Comparison of ENCODE assay signal across 8 cellular contexts in genomic region chr5:43040287-43041098, GRCh38. TPM values are rescaled to one million over a fixed set of nuclear protein-coding genes. Genes with fewer than 3 reads are reported as not detected.
DNase-seq lines count a peak whose midpoint lies in the region; ATAC-seq and TF ChIP-seq lines count a peak whose summit lies in the region.

A gene with protein sequence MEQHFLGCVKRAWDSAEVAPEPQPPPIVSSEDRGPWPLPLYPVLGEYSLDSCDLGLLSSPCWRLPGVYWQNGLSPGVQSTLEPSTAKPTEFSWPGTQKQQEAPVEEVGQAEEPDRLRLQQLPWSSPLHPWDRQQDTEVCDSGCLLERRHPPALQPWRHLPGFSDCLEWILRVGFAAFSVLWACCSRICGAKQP (minus strand): TSS chr5:43040319. CDS start chr5:43040046, 273 bp downstream.

- DNase-seq in GM10266 (ENCODE audit: extremely low spot score) (peak; percentile 53), NCI-H1092 (lab: John Stamatoyannopoulos, UW) (peak; percentile 97), SK-N-MC (ENCODE audit: low read depth, low spot score) (peak; percentile 95), head of caudate nucleus (peak; percentile 49 to 94 (median 81)), type B pancreatic cell (ENCODE audit: extremely low spot score, unreplicated experiment) (no peak)
- DNase-seq in activated naive CD4-positive, alpha-beta T cell treated with anti-CD3 and anti-CD28 coated beads, Interleukin-2, amount 50 U/mL, for 16 hours, result peak; percentile 92

- peak within 1 kb of the TSS; percentile 83 for H3K27ac Mint-ChIP-seq in type B pancreatic cell

- peak within 1 kb of the TSS; percentile 97 for H2AFZ ChIP-seq in parathyroid adenoma

- H3K27me3 Mint-ChIP-seq in type B pancreatic cell, result peaks cover 91% of the 10 kb centered on the region

- peaks cover 28% of the 10 kb centered on the region for H3K27me3 ChIP-seq in parathyroid adenoma (ENCODE audit: control insufficient read depth, insufficient read depth, low read length)

- no peaks in the 10 kb centered on the region for H3K9me3 Mint-ChIP-seq in type B pancreatic cell

- ATAC-seq in HG02588 (IDR thresholded peaks at IDR 0.05; ENCODE audit: unreplicated experiment), result peak; percentile 37

- peak within 1 kb of the TSS; percentile 85 for H3K4me3 Mint-ChIP-seq in type B pancreatic cell

- H3K9ac ChIP-seq in SK-N-MC (ENCODE audit: insufficient read length), result peak within 1 kb of the TSS; percentile 88
- H3K9ac ChIP-seq in parathyroid adenoma, result no peak within 1 kb of the TSS

- H3K36me3 Mint-ChIP-seq in type B pancreatic cell, result no peaks in the 10 kb centered on the region

- H3K4me1 ChIP-seq in parathyroid adenoma, result no peaks in the 10 kb centered on the region

- H3K27ac ChIP-seq in SK-N-MC (peak within 1 kb of the TSS; percentile 92), parathyroid adenoma (peak within 1 kb of the TSS; percentile 98)

- TF ChIP-seq CTCF in GM10266 (IDR thresholded peaks at IDR 0.05; ENCODE audit: control insufficient read depth, insufficient read depth, low read depth, missing control alignments), result peak; percentile 94
- TF ChIP-seq CTCF in parathyroid adenoma (IDR thresholded peaks at IDR 0.05), result peak; percentile 27
- TF ChIP-seq CTCF in type B pancreatic cell (conservative IDR thresholded peaks at IDR 0.05), result peak; percentile 85

- H3K4me1 Mint-ChIP-seq in type B pancreatic cell (ENCODE audit: unreplicated experiment), result peaks cover 24% of the 10 kb centered on the region

- intact Hi-C loops in head of caudate nucleus (cut with DNase I), result loop anchor here (5.0 to 10.0 kb wide), 2 partner anchors 33 to 136 kb away; no protein-coding TSS in a partner anchor

- H3K79me2 ChIP-seq in parathyroid adenoma, result no peaks in the 10 kb centered on the region

- H3K4me3 ChIP-seq in SK-N-MC, result peak within 1 kb of the TSS; percentile 91
- H3K4me3 ChIP-seq in parathyroid adenoma (ENCODE audit: low read depth, low read length), result peak within 1 kb of the TSS; percentile 66

- H3K36me3 ChIP-seq in SK-N-MC (ENCODE audit: insufficient read depth, low read length) (no peaks in the 10 kb centered on the region), parathyroid adenoma (ENCODE audit: control insufficient read depth, insufficient read depth, low read length) (no peaks in the 10 kb centered on the region)

- H3K9me3 ChIP-seq in SK-N-MC (ENCODE audit: low read depth, low read length) (no peaks in the 10 kb centered on the region), parathyroid adenoma (ENCODE audit: control insufficient read depth, low read length) (no peaks in the 10 kb centered on the region)

- H3K4me2 ChIP-seq in parathyroid adenoma (ENCODE audit: low read length), result peak within 1 kb of the TSS; percentile 68

RNA-seq across cellular contexts. Expression of the gene that starts here (rescaled TPM):
- 0.34 and 0.74 TPM in 2 replicates for total RNA-seq in type B pancreatic cell (ENCODE audit: low replicate concordance)

Comparison
In these comparisons a context has a peak if more than half of its experiments do, and no peak if none do; other contexts are left out.
1. CTCF ChIP-seq: peak in every context shown above with its lines; median percentile 94 in GM10266; 85 in type B pancreatic cell; 27 in parathyroid adenoma.